ENCODE assay signal across 21 cellular contexts in genomic region chr1:77228836-77229235, GRCh38. TPM values are rescaled to one million over a fixed set of nuclear protein-coding genes. Genes with fewer than 3 reads are reported as not detected.
DNase-seq lines count a peak whose midpoint lies in the region; ATAC-seq, FAIRE-seq and TF ChIP-seq lines count a peak whose summit lies in the region.
"Had no signal": no experiment of that assay in that cellular context is flagged by ENCODE, and none has a peak within 500 bp of the region (broad histone marks: within the 10 kb centered on the region; RNA-seq: fewer than 3 reads in every experiment).

No MANE protein-coding gene starts in this region.

- H3K4me1 ChIP-seq in K562 (replicated peaks in 1 of 2; ENCODE audit: control insufficient read depth in 2 of 2, insufficient read depth in 2 of 2, low read length in 2 of 2), result no peaks in the 10 kb centered on the region
- H3K4me1 ChIP-seq in CD8-positive, alpha-beta memory T cell (ENCODE audit: insufficient read depth, low read length), result no peaks in the 10 kb centered on the region
- H3K4me1 ChIP-seq: BE2C, SJSA1 had no signal

- H3K9me3 Mint-ChIP-seq in CD8-positive, alpha-beta memory T cell, result peaks cover 9 to 15% (median 10%) of the 10 kb centered on the region in 5 donors
- H3K9me3 Mint-ChIP-seq: CD4-positive, alpha-beta T cell had no signal

- H3K27me3 Mint-ChIP-seq in CD8-positive, alpha-beta memory T cell, result no peaks in the 10 kb centered on the region
- H3K27me3 Mint-ChIP-seq: CD4-positive, alpha-beta T cell; T-cell had no signal

- CTCF ChIA-PET in K562 (lab: Yijun Ruan, JAX; ENCODE audit: low intra/inter-chr PET ratio), result no interaction called here
- CTCF ChIA-PET in CD8-positive, alpha-beta memory T cell (lab: Charles Lee), result no interaction called here

- TF ChIP-seq POLR2A in K562 (conservative IDR thresholded peaks at IDR 0.05), result no peak

- intact Hi-C loops in K562 (cut with micrococcal nuclease), result no loop called here

- peaks cover 0 to 4% (median 0%) of the 10 kb centered on the region in 3 donors for H3K36me3 Mint-ChIP-seq in CD8-positive, alpha-beta memory T cell

- H3K27ac Mint-ChIP-seq in CD8-positive, alpha-beta memory T cell, result no peak overlapping the region
- H3K27ac Mint-ChIP-seq: CD4-positive, alpha-beta T cell; T-cell had no signal

- H3K9ac ChIP-seq in K562 (ENCODE audit: insufficient read depth in 1 of 2, low read depth in 2 of 2, low read length in 2 of 2), result no peak overlapping the region
- H3K9ac ChIP-seq: KMS-11 had no signal

- H3K4me2 ChIP-seq in K562 (ENCODE audit: insufficient read depth, low read length), result no peak overlapping the region
- H3K4me2 ChIP-seq: KMS-11 had no signal

- H3K27ac ChIP-seq in K562 (ENCODE audit: extremely low read depth, low read depth, low read length), result no peak overlapping the region
- no peak overlapping the region for H3K27ac ChIP-seq in CD8-positive, alpha-beta memory T cell (ENCODE audit: low read depth, low read length)
- H3K27ac ChIP-seq: 22Rv1, KMS-11, SJSA1 had no signal

- TF ChIP-seq CTCF in K562 (IDR thresholded peaks at IDR 0.05 in 2 of 3, conservative IDR thresholded peaks at IDR 0.05 in 1 of 3; ENCODE audit: insufficient read depth in 2 of 3, low read depth in 1 of 3, low read length in 3 of 3), result no peak

- FAIRE-seq in K562 (lab: Jason Lieb, UNC), result no peak

- in situ Hi-C loops in K562 (cut with MboI), result no loop called here

- H3K27me3 ChIP-seq in K562 (ENCODE audit: control insufficient read depth in 2 of 2, insufficient read depth in 2 of 2, low read length in 2 of 2), result no peaks in the 10 kb centered on the region
- no peaks in the 10 kb centered on the region for H3K27me3 ChIP-seq in CD8-positive, alpha-beta memory T cell (ENCODE audit: insufficient read depth, low read length, poor library complexity, severe bottlenecking)
- H3K27me3 ChIP-seq: BE2C, SJSA1 had no signal

- H3K36me3 ChIP-seq in K562 (ENCODE audit: control insufficient read depth, insufficient read depth, low read length), result no peaks in the 10 kb centered on the region
- no peaks in the 10 kb centered on the region for H3K36me3 ChIP-seq in CD8-positive, alpha-beta memory T cell (ENCODE audit: insufficient read depth, low read length)
- H3K36me3 ChIP-seq: BE2C, SJSA1 had no signal

- no peaks in the 10 kb centered on the region for H3K4me1 Mint-ChIP-seq in CD8-positive, alpha-beta memory T cell
- H3K4me1 Mint-ChIP-seq: T-cell had no signal

- POLR2A ChIA-PET in K562 (lab: Yijun Ruan, JAX), result no interaction called here
- POLR2A ChIA-PET in CD8-positive, alpha-beta memory T cell (lab: Charles Lee), result no interaction called here

- no peaks in the 10 kb centered on the region for H4K20me1 ChIP-seq in K562 (replicated peaks; ENCODE audit: control insufficient read depth, insufficient read depth, low read length)

- H2AFZ ChIP-seq in K562 (ENCODE audit: low read depth, low read length), result no peak overlapping the region

- H3K9me3 ChIP-seq in K562 (replicated peaks; ENCODE audit: control insufficient read depth, insufficient read depth, low read depth, low read length), result no peaks in the 10 kb centered on the region
- no peaks in the 10 kb centered on the region for H3K9me3 ChIP-seq in CD8-positive, alpha-beta memory T cell (ENCODE audit: low read length)
- H3K9me3 ChIP-seq: BE2C, SJSA1 had no signal

- no TSS peak for BruUV-seq in K562 (replicated peaks; lab: Mats Ljungman, UMichigan)

- DNase-seq in DMS 273 (lab: John Stamatoyannopoulos, UW; ENCODE audit: unreplicated experiment) (peak; percentile 9), DMS 273 treated with DMSO at 0.1 percent for 48 hours (lab: John Stamatoyannopoulos, UW) (no peak), K562 (ENCODE audit: extremely low read depth in 1 of 4, low spot score in 3 of 4) (no peak), renal cortical epithelial cell (ENCODE audit: low read depth) (peak; percentile 37), SW 1271 (lab: John Stamatoyannopoulos, UW) (no peak)
- no peak for DNase-seq in CD8-positive, alpha-beta memory T cell
- DNase-seq: BE2C; CD4-positive, alpha-beta T cell; EL; GOT3; NCI-H1048; NCI-H146; NCI-H2081 treated with DMSO at 0.1 percent for 48 hours; NCI-H345; NCI-H526; T-cell had no signal

- no peaks in the 10 kb centered on the region for H3K79me2 ChIP-seq in K562 (ENCODE audit: control insufficient read depth, insufficient read depth, low read length)

- no peaks in the 10 kb centered on the region for H3K9me1 ChIP-seq in K562 (ENCODE audit: control insufficient read depth, insufficient read depth, low read length)

- no peak overlapping the region for H3K4me3 ChIP-seq in K562
- H3K4me3 ChIP-seq in CD8-positive, alpha-beta memory T cell (ENCODE audit: low read length), result no peak overlapping the region
- H3K4me3 ChIP-seq: SJSA1 had no signal

- ATAC-seq in K562 (no peak), GM21423 (IDR thresholded peaks at IDR 0.05; ENCODE audit: unreplicated experiment) (no peak)
- ATAC-seq: T-cell had no signal

- TF ChIP-seq RAD21 in Ishikawa (IDR thresholded peaks at IDR 0.05; ENCODE audit: low read depth) (no peak), K562 (CRISPR knock-in tag; conservative IDR thresholded peaks at IDR 0.05 in 1 of 2, IDR thresholded peaks at IDR 0.05 in 1 of 2) (no peak)

- TF ChIP-seq EP300 in Ishikawa (IDR thresholded peaks at IDR 0.05; ENCODE audit: borderline replicate concordance) (no peak), K562 (IDR thresholded peaks at IDR 0.05; ENCODE audit: low read length) (no peak)

- no peak overlapping the region for H3K4me3 Mint-ChIP-seq in CD8-positive, alpha-beta memory T cell
- H3K4me3 Mint-ChIP-seq: CD4-positive, alpha-beta T cell; T-cell had no signal

TF ChIP-seq in Ishikawa, 13 proteins besides CTCF, POLR2A, EP300 and RAD21:
- TF ChIP-seq TAF1 (IDR thresholded peaks at IDR 0.05; ENCODE audit: low read depth) (no peak), NFIC (IDR thresholded peaks at IDR 0.05) (0 out of 2 replicates have a peak, but pooled peaks have one; percentile 24)
TF ChIP-seq in Ishikawa: peak in this region for 1.

TF ChIP-seq in K562, 482 proteins besides CTCF, POLR2A, EP300 and RAD21:
- no peak for TF ChIP-seq ZNF184 (CRISPR knock-in tag; IDR thresholded peaks at IDR 0.05)
- peak; percentile 72 for TF ChIP-seq NFIC (IDR thresholded peaks at IDR 0.05)
TF ChIP-seq in K562: peak in this region for 1.

RNA-seq across cellular contexts. Expression of gene PIGK, which starts 9.6 kb away (rescaled TPM):
- total RNA-seq in K562 (2011; cell fraction: chromatin; rRNA removed; ENCODE audit: low replicate concordance), result 14.2 and 31.2 TPM in 2 replicates
- total RNA-seq in K562 (2011; cell fraction: nucleolus; rRNA removed), result 14.7 and 17.5 TPM in 2 replicates
- total RNA-seq in K562 (2011; cell fraction: nucleoplasm; rRNA removed), result 25.7 and 25.8 TPM in 2 replicates
- total RNA-seq in K562 (2014; rRNA removed), result 11.5 and 15.7 TPM in 2 replicates
- 30.6 and 35.8 TPM in 2 replicates for total RNA-seq in K562 (2014; rRNA removed; fragmentation: Illumina TruSeq; extraction: Trizol)
- 27.8 and 29.9 TPM in 2 replicates for total RNA-seq in K562 (2015; rRNA removed; fragmentation: Illumina TruSeq; extraction: Trizol)
- 22.3 and 28.3 TPM in 2 replicates for total RNA-seq in K562 (2021)
- polyA plus RNA-seq in K562 (2011; rRNA removed), result 22.7 and 31.9 TPM in 2 replicates
- 6.0 and 10.4 TPM in 2 replicates for polyA plus RNA-seq in K562 (2011; cell fraction: cytosol; rRNA removed)
- polyA plus RNA-seq in K562 (2011; cell fraction: nucleus; rRNA removed), result 2.7 and 5.1 TPM in 2 replicates
- polyA plus RNA-seq in K562 (2012), result 14.7 and 18.9 TPM in 2 replicates
- polyA plus RNA-seq in K562 (2014; fragmentation: Illumina TruSeq; extraction: Trizol), result 24.5 and 26.8 TPM in 2 replicates
- 10 to 100 TPM; 52.0 to 59.5 TPM for polyA plus RNA-seq in K562 (2014; fragmentation: Nextera tagmentation; extraction: Ambion mirVana)
- polyA plus RNA-seq in K562 (2014; rRNA removed), result 18.8 and 20.4 TPM in 2 replicates
- polyA minus RNA-seq in K562 (2011; rRNA and poly(A)+ RNA removed), result 27.6 and 31.2 TPM in 2 replicates
- polyA minus RNA-seq in K562 (2011; cell fraction: cytosol; rRNA and poly(A)+ RNA removed), result 21.4 and 25.9 TPM in 2 replicates
- 10.2 and 14.2 TPM in 2 replicates for polyA minus RNA-seq in K562 (2011; cell fraction: nucleus; rRNA and poly(A)+ RNA removed)
- 55.2 and 57.2 TPM in 2 replicates for total RNA-seq in renal cortical epithelial cell
- total RNA-seq in CD8-positive, alpha-beta memory T cell, result 10 to 100 TPM; 25.7 TPM
- polyA plus RNA-seq in CD8-positive, alpha-beta memory T cell, result 37.7 TPM

RNA-seq across cellular contexts. Expression of gene AK5, which starts 53.0 kb away (rescaled TPM):
- not detected in 2 replicates for total RNA-seq in K562 (2011; cell fraction: chromatin; rRNA removed; ENCODE audit: low replicate concordance)
- total RNA-seq in K562 (2011; cell fraction: nucleolus; rRNA removed), result not detected in 2 replicates
- not detected in 2 replicates for total RNA-seq in K562 (2011; cell fraction: nucleoplasm; rRNA removed)
- total RNA-seq in K562 (2014; rRNA removed), result not detected in 2 replicates
- not detected in 2 replicates for total RNA-seq in K562 (2014; rRNA removed; fragmentation: Illumina TruSeq; extraction: Trizol)
- total RNA-seq in K562 (2015; rRNA removed; fragmentation: Illumina TruSeq; extraction: Trizol), result not detected in 2 replicates
- total RNA-seq in K562 (2021), result not detected in 2 replicates
- polyA plus RNA-seq in K562 (2011; rRNA removed), result not detected in 2 replicates
- polyA plus RNA-seq in K562 (2011; cell fraction: cytosol; rRNA removed), result not detected in 2 replicates
- polyA plus RNA-seq in K562 (2011; cell fraction: nucleus; rRNA removed), result not detected in 2 replicates
- polyA plus RNA-seq in K562 (2012), result 0.55 TPM in 1 of 2 replicates, not detected in the other
- polyA plus RNA-seq in K562 (2014; fragmentation: Illumina TruSeq; extraction: Trizol), result not detected in 2 replicates
- polyA plus RNA-seq in K562 (2014; fragmentation: Nextera tagmentation; extraction: Ambion mirVana), result under 1 TPM in 1 of 2 experiments, not detected in 1; 0.06 TPM
- polyA plus RNA-seq in K562 (2014; rRNA removed), result not detected in 2 replicates
- polyA minus RNA-seq in K562 (2011; rRNA and poly(A)+ RNA removed), result not detected in 2 replicates
- polyA minus RNA-seq in K562 (2011; cell fraction: cytosol; rRNA and poly(A)+ RNA removed), result not detected in 2 replicates
- polyA minus RNA-seq in K562 (2011; cell fraction: nucleus; rRNA and poly(A)+ RNA removed), result not detected in 2 replicates
- 15.6 and 27.4 TPM in 2 replicates for total RNA-seq in renal cortical epithelial cell
- total RNA-seq in CD8-positive, alpha-beta memory T cell, result 1 to 10 TPM in 1 of 2 experiments, under 1 TPM in 1; 0.46 to 1.1 TPM
- 3.4 TPM for polyA plus RNA-seq in CD8-positive, alpha-beta memory T cell

Comparison
In these comparisons a context has a peak if more than half of its experiments do, and no peak if none do; other contexts are left out.
1. DNase-seq: peak in DMS 273 (single experiment) and renal cortical epithelial cell (single experiment); none in DMS 273 treated with DMSO at 0.1 percent for 48 hours (single experiment), K562 (0 of 4), SW 1271 (0 of 2) and CD8-positive, alpha-beta memory T cell (0 of 5).